31 cellular contexts compared by ENCODE assay signal in genomic region chr2:227058888-227059399, GRCh38.
"Had no signal": no experiment of that assay in that cellular context is flagged by ENCODE, and none has a peak within 500 bp of the region (broad histone marks: within the 10 kb centered on the region; RNA-seq: fewer than 3 reads in every experiment).

No MANE protein-coding gene starts in this region.

- ATAC-seq: activated naive CD8-positive, alpha-beta T cell treated with anti-CD3 and anti-CD28 coated beads, Interleukin-2, amount 50 U/mL, for 24 hours; activated T-cell treated with anti-CD3 and anti-CD28 coated beads, Interleukin-2, amount 50 U/mL, for 72 hours; effector memory CD8-positive, alpha-beta T cell; foreskin keratinocyte; gastrocnemius medialis; heart right ventricle had no signal

- H3K4me1 Mint-ChIP-seq: activated CD4-positive, alpha-beta memory T cell treated with anti-CD3 and anti-CD28 coated beads, Interleukin-2, amount 10 ng/mL, durations not matched to agents 7 days and 5 days; activated CD4-positive, alpha-beta T cell treated with anti-CD3 and anti-CD28 coated beads, Interleukin-2, amount 10 ng/mL, durations not matched to agents 7 days and 5 days; activated naive CD4-positive, alpha-beta T cell treated with anti-CD3 and anti-CD28 coated beads, Interleukin-2, amount 50 U/mL, for 24 hours; activated naive CD8-positive, alpha-beta T cell treated with anti-CD3 and anti-CD28 coated beads for 36 hours; activated naive CD8-positive, alpha-beta T cell treated with anti-CD3 and anti-CD28 coated beads, Interleukin-2, amount 50 U/mL, for 24 hours; central memory CD8-positive, alpha-beta T cell had no signal

- H3K36me3 Mint-ChIP-seq: activated naive CD4-positive, alpha-beta T cell treated with anti-CD3 and anti-CD28 coated beads, Interleukin-2, amount 50 U/mL, for 24 hours; activated naive CD8-positive, alpha-beta T cell treated with anti-CD3 and anti-CD28 coated beads for 36 hours; brain had no signal

- H3K9me3 Mint-ChIP-seq: activated CD4-positive, alpha-beta memory T cell treated with anti-CD3 and anti-CD28 coated beads, Interleukin-2, amount 10 ng/mL, durations not matched to agents 7 days and 5 days; activated CD4-positive, alpha-beta T cell treated with anti-CD3 and anti-CD28 coated beads, Interleukin-2, amount 10 ng/mL, durations not matched to agents 7 days and 5 days; activated naive CD4-positive, alpha-beta T cell treated with anti-CD3 and anti-CD28 coated beads for 36 hours; activated naive CD8-positive, alpha-beta T cell treated with anti-CD3 and anti-CD28 coated beads for 36 hours; activated naive CD8-positive, alpha-beta T cell treated with anti-CD3 and anti-CD28 coated beads, Interleukin-2, amount 50 U/mL, for 24 hours; activated T-cell treated with anti-CD3 and anti-CD28 coated beads, Interleukin-2, amount 50 U/mL, for 24 hours; activated T-cell treated with anti-CD3 and anti-CD28 coated beads, Interleukin-2, amount 50 U/mL, for 72 hours; central memory CD8-positive, alpha-beta T cell; effector memory CD8-positive, alpha-beta T cell had no signal

- H3K27me3 Mint-ChIP-seq: activated CD4-positive, alpha-beta memory T cell treated with anti-CD3 and anti-CD28 coated beads, Interleukin-2, amount 10 ng/mL, durations not matched to agents 7 days and 5 days had no signal

- H3K27ac Mint-ChIP-seq: activated CD4-positive, alpha-beta memory T cell treated with anti-CD3 and anti-CD28 coated beads, Interleukin-2, amount 10 ng/mL, durations not matched to agents 7 days and 5 days; activated CD4-positive, alpha-beta T cell treated with anti-CD3 and anti-CD28 coated beads, Interleukin-2, amount 10 ng/mL, durations not matched to agents 7 days and 5 days; activated naive CD4-positive, alpha-beta T cell treated with anti-CD3 and anti-CD28 coated beads for 36 hours; activated naive CD4-positive, alpha-beta T cell treated with anti-CD3 and anti-CD28 coated beads, Interleukin-2, amount 50 U/mL, for 24 hours; activated naive CD8-positive, alpha-beta T cell treated with anti-CD3 and anti-CD28 coated beads for 36 hours; activated naive CD8-positive, alpha-beta T cell treated with anti-CD3 and anti-CD28 coated beads, Interleukin-2, amount 50 U/mL, for 24 hours; activated T-cell treated with anti-CD3 and anti-CD28 coated beads, Interleukin-2, amount 50 U/mL, for 24 hours; activated T-cell treated with anti-CD3 and anti-CD28 coated beads, Interleukin-2, amount 50 U/mL, for 72 hours; brain; effector memory CD8-positive, alpha-beta T cell had no signal

- H3K4me3 ChIP-seq: adrenal gland, breast epithelium, esophagus muscularis mucosa, gastrocnemius medialis, heart right ventricle had no signal

- H3K27me3 ChIP-seq: adrenal gland, breast epithelium, esophagus muscularis mucosa, foreskin keratinocyte, gastrocnemius medialis, heart right ventricle had no signal

- H3K27ac ChIP-seq: adrenal gland, breast epithelium, esophagus muscularis mucosa, foreskin keratinocyte, gastrocnemius medialis, heart right ventricle had no signal

- DNase-seq: activated CD4-positive, alpha-beta memory T cell treated with anti-CD3 and anti-CD28 coated beads, Interleukin-2, amount 10 ng/mL, durations not matched to agents 7 days and 5 days; activated CD4-positive, alpha-beta T cell treated with anti-CD3 and anti-CD28 coated beads for 1 hour; activated CD4-positive, alpha-beta T cell treated with anti-CD3 and anti-CD28 coated beads for 4 hours; activated CD4-positive, alpha-beta T cell treated with anti-CD3 and anti-CD28 coated beads, Interleukin-2, amount 10 ng/mL, durations not matched to agents 7 days and 5 days; activated CD4-positive, alpha-beta T cell treated with anti-CD3 and anti-CD28 coated beads, Interleukin-2, amount 50 U/mL, for 4 hours; activated CD8-positive, alpha-beta memory T cell treated with anti-CD3 and anti-CD28 coated beads, Interleukin-2, amount 50 U/mL, for 48 hours; activated gamma-delta T cell treated with Interleukin-2 at 50 U/mL for 16 hours; activated naive CD4-positive, alpha-beta T cell treated with anti-CD3 and anti-CD28 coated beads for 36 hours; activated naive CD8-positive, alpha-beta T cell treated with anti-CD3 and anti-CD28 coated beads for 36 hours; activated naive CD8-positive, alpha-beta T cell treated with anti-CD3 and anti-CD28 coated beads, Interleukin-2, amount 50 U/mL, for 24 hours; activated T-cell treated with anti-CD3 and anti-CD28 coated beads for 4 hours; activated T-cell treated with anti-CD3 and anti-CD28 coated beads, Interleukin-2, amount 50 U/mL, for 24 hours; activated T-cell treated with anti-CD3 and anti-CD28 coated beads, Interleukin-2, amount 50 U/mL, for 72 hours; adrenal gland; amygdala; aorta; cortex of kidney; dermis blood vessel endothelial cell; effector CD4-positive, alpha-beta T cell; effector memory CD8-positive, alpha-beta T cell; erythroblast; foreskin keratinocyte; gastrocnemius medialis; heart right ventricle; T-helper 2 cell had no signal

- H3K4me3 Mint-ChIP-seq: activated CD4-positive, alpha-beta memory T cell treated with anti-CD3 and anti-CD28 coated beads, Interleukin-2, amount 10 ng/mL, durations not matched to agents 7 days and 5 days; activated CD4-positive, alpha-beta T cell treated with anti-CD3 and anti-CD28 coated beads, Interleukin-2, amount 10 ng/mL, durations not matched to agents 7 days and 5 days; activated naive CD4-positive, alpha-beta T cell treated with anti-CD3 and anti-CD28 coated beads for 36 hours; activated naive CD4-positive, alpha-beta T cell treated with anti-CD3 and anti-CD28 coated beads, Interleukin-2, amount 50 U/mL, for 24 hours; activated naive CD8-positive, alpha-beta T cell treated with anti-CD3 and anti-CD28 coated beads for 36 hours; activated naive CD8-positive, alpha-beta T cell treated with anti-CD3 and anti-CD28 coated beads, Interleukin-2, amount 50 U/mL, for 24 hours; activated T-cell treated with anti-CD3 and anti-CD28 coated beads, Interleukin-2, amount 50 U/mL, for 24 hours; activated T-cell treated with anti-CD3 and anti-CD28 coated beads, Interleukin-2, amount 50 U/mL, for 72 hours; brain; central memory CD8-positive, alpha-beta T cell; effector memory CD8-positive, alpha-beta T cell had no signal

- H3K36me3 ChIP-seq: breast epithelium, esophagus muscularis mucosa had no signal

- H3K9me3 ChIP-seq: adrenal gland, breast epithelium, esophagus muscularis mucosa, gastrocnemius medialis had no signal

- FAIRE-seq: colon had no signal

- H3K4me1 ChIP-seq: adrenal gland, breast epithelium, esophagus muscularis mucosa, foreskin keratinocyte, gastrocnemius medialis, heart right ventricle had no signal
